14 cellular contexts compared by ENCODE assay signal in genomic region chr2:225013432-225014048, GRCh38. TPM values are rescaled to one million over a fixed set of nuclear protein-coding genes. Genes with fewer than 3 reads are reported as not detected.
DNase-seq lines count a peak whose midpoint lies in the region; ATAC-seq and TF ChIP-seq lines count a peak whose summit lies in the region.
"Had no signal": no experiment of that assay in that cellular context is flagged by ENCODE, and none has a peak within 500 bp of the region (broad histone marks: within the 10 kb centered on the region; RNA-seq: fewer than 3 reads in every experiment).

No MANE protein-coding gene starts in this region.

- intact Hi-C loops in activated CD4-positive, alpha-beta T cell treated with anti-CD3 and anti-CD28 coated beads for 36 hours (cut with DNase I, micrococcal nuclease), result loop anchor here in 1 of 2 experiments (1.0 kb wide), 1 partner anchor 9 kb away; no protein-coding TSS in a partner anchor
- intact Hi-C loops in dendritic cell treated with granulocyte-macrophage colony-stimulating factor and Interleukin-4, amounts not matched to agents 40 ng/mL and 50 ng/mL, for 4 days (cut with micrococcal nuclease), result no loop called here
- intact Hi-C loops in esophagus muscularis mucosa (cut with DNase I), result no loop called here

- no peaks in the 10 kb centered on the region for H3K27me3 Mint-ChIP-seq in activated CD4-positive, alpha-beta T cell treated with anti-CD3 and anti-CD28 coated beads for 36 hours
- H3K27me3 Mint-ChIP-seq in activated CD4-positive, alpha-beta T cell treated with anti-CD3 and anti-CD28 coated beads, Interleukin-2, amount 10 ng/mL, durations not matched to agents 7 days and 5 days, result no peaks in the 10 kb centered on the region
- H3K27me3 Mint-ChIP-seq in dendritic cell treated with granulocyte-macrophage colony-stimulating factor and Interleukin-4, amounts not matched to agents 40 ng/mL and 50 ng/mL, for 4 days, result no peaks in the 10 kb centered on the region
- H3K27me3 Mint-ChIP-seq in stimulated activated memory B cell treated with anti-CD40 and anti-IgM and Interleukin-4, amounts not matched to agents 10 μg/mL and 1 μg/mL and 100 μg/mL, for 72 hours, result no peaks in the 10 kb centered on the region

- peak; percentile 27 for ATAC-seq in activated CD4-positive, alpha-beta T cell treated with anti-CD3 and anti-CD28 coated beads for 36 hours
- no peak for ATAC-seq in stimulated activated memory B cell treated with anti-CD40 and anti-IgM and Interleukin-4, amounts not matched to agents 10 μg/mL and 1 μg/mL and 100 μg/mL, for 72 hours
- ATAC-seq in HG03378 (IDR thresholded peaks at IDR 0.05; ENCODE audit: unreplicated experiment), result no peak
- ATAC-seq in HG03196 (IDR thresholded peaks at IDR 0.05; ENCODE audit: unreplicated experiment), result no peak
- ATAC-seq: left ventricle myocardium superior had no signal

- H3K4me1 ChIP-seq in esophagus muscularis mucosa, result no peaks in the 10 kb centered on the region
- H3K4me1 ChIP-seq: tibial nerve had no signal

- WGBS in esophagus muscularis mucosa, result 77% methylated on average over 2 of the region's 2 CpGs

- H3K27ac Mint-ChIP-seq in activated CD4-positive, alpha-beta T cell treated with anti-CD3 and anti-CD28 coated beads for 36 hours, result peak overlapping the region; percentile 39
- H3K27ac Mint-ChIP-seq in activated CD4-positive, alpha-beta T cell treated with anti-CD3 and anti-CD28 coated beads, Interleukin-2, amount 10 ng/mL, durations not matched to agents 7 days and 5 days, result no peak overlapping the region
- peak overlapping the region; percentile 65 for H3K27ac Mint-ChIP-seq in dendritic cell treated with granulocyte-macrophage colony-stimulating factor and Interleukin-4, amounts not matched to agents 40 ng/mL and 50 ng/mL, for 4 days
- peak overlapping the region; percentile 46 for H3K27ac Mint-ChIP-seq in stimulated activated memory B cell treated with anti-CD40 and anti-IgM and Interleukin-4, amounts not matched to agents 10 μg/mL and 1 μg/mL and 100 μg/mL, for 72 hours
- H3K27ac Mint-ChIP-seq: T-helper 2 cell treated with Interferon-gamma antibody and Interleukin-4, amounts not matched to agents 5 μg/mL and 100 μg/mL, for 36 hours had no signal

- no peaks in the 10 kb centered on the region for H3K36me3 ChIP-seq in esophagus muscularis mucosa
- H3K36me3 ChIP-seq: tibial nerve had no signal

- H3K36me3 Mint-ChIP-seq in activated CD4-positive, alpha-beta T cell treated with anti-CD3 and anti-CD28 coated beads for 36 hours (ENCODE audit: low read depth), result peaks cover 11% of the 10 kb centered on the region
- H3K36me3 Mint-ChIP-seq in activated CD4-positive, alpha-beta T cell treated with anti-CD3 and anti-CD28 coated beads, Interleukin-2, amount 10 ng/mL, durations not matched to agents 7 days and 5 days (ENCODE audit: low read depth), result peaks cover 15% of the 10 kb centered on the region
- H3K36me3 Mint-ChIP-seq in dendritic cell treated with granulocyte-macrophage colony-stimulating factor and Interleukin-4, amounts not matched to agents 40 ng/mL and 50 ng/mL, for 4 days (ENCODE audit: low read depth), result peaks cover 35% of the 10 kb centered on the region
- peaks cover 39% of the 10 kb centered on the region for H3K36me3 Mint-ChIP-seq in stimulated activated memory B cell treated with anti-CD40 and anti-IgM and Interleukin-4, amounts not matched to agents 10 μg/mL and 1 μg/mL and 100 μg/mL, for 72 hours

- TF ChIP-seq CTCF in esophagus muscularis mucosa (IDR thresholded peaks at IDR 0.05), result no peak

- DNase-seq in activated CD4-positive, alpha-beta T cell treated with anti-CD3 and anti-CD28 coated beads for 36 hours, result peak; percentile 31
- no peak for DNase-seq in activated CD4-positive, alpha-beta T cell treated with anti-CD3 and anti-CD28 coated beads, Interleukin-2, amount 10 ng/mL, durations not matched to agents 7 days and 5 days
- peak; percentile 76 for DNase-seq in NCI-H226
- no peak for DNase-seq in esophagus muscularis mucosa (ENCODE audit: extremely low spot score)
- DNase-seq: glutamatergic neuron, left ventricle myocardium superior, NCI-H345 had no signal

- H3K27ac ChIP-seq in esophagus muscularis mucosa (replicated peaks in 1 of 4), result no peak overlapping the region
- H3K27ac ChIP-seq: tibial nerve had no signal

- H3K4me3 Mint-ChIP-seq in activated CD4-positive, alpha-beta T cell treated with anti-CD3 and anti-CD28 coated beads for 36 hours, result no peak overlapping the region
- H3K4me3 Mint-ChIP-seq in activated CD4-positive, alpha-beta T cell treated with anti-CD3 and anti-CD28 coated beads, Interleukin-2, amount 10 ng/mL, durations not matched to agents 7 days and 5 days, result no peak overlapping the region
- no peak overlapping the region for H3K4me3 Mint-ChIP-seq in dendritic cell treated with granulocyte-macrophage colony-stimulating factor and Interleukin-4, amounts not matched to agents 40 ng/mL and 50 ng/mL, for 4 days
- H3K4me3 Mint-ChIP-seq in stimulated activated memory B cell treated with anti-CD40 and anti-IgM and Interleukin-4, amounts not matched to agents 10 μg/mL and 1 μg/mL and 100 μg/mL, for 72 hours, result no peak overlapping the region
- H3K4me3 Mint-ChIP-seq: T-helper 2 cell treated with Interferon-gamma antibody and Interleukin-4, amounts not matched to agents 5 μg/mL and 100 μg/mL, for 36 hours had no signal

- no peaks in the 10 kb centered on the region for H3K9me3 Mint-ChIP-seq in activated CD4-positive, alpha-beta T cell treated with anti-CD3 and anti-CD28 coated beads for 36 hours (ENCODE audit: low read depth)
- H3K9me3 Mint-ChIP-seq in activated CD4-positive, alpha-beta T cell treated with anti-CD3 and anti-CD28 coated beads, Interleukin-2, amount 10 ng/mL, durations not matched to agents 7 days and 5 days, result no peaks in the 10 kb centered on the region
- no peaks in the 10 kb centered on the region for H3K9me3 Mint-ChIP-seq in dendritic cell treated with granulocyte-macrophage colony-stimulating factor and Interleukin-4, amounts not matched to agents 40 ng/mL and 50 ng/mL, for 4 days
- no peaks in the 10 kb centered on the region for H3K9me3 Mint-ChIP-seq in stimulated activated memory B cell treated with anti-CD40 and anti-IgM and Interleukin-4, amounts not matched to agents 10 μg/mL and 1 μg/mL and 100 μg/mL, for 72 hours
- H3K9me3 Mint-ChIP-seq: T-helper 2 cell treated with Interferon-gamma antibody and Interleukin-4, amounts not matched to agents 5 μg/mL and 100 μg/mL, for 36 hours had no signal

- H3K4me1 Mint-ChIP-seq in activated CD4-positive, alpha-beta T cell treated with anti-CD3 and anti-CD28 coated beads for 36 hours, result peaks cover 80% of the 10 kb centered on the region
- H3K4me1 Mint-ChIP-seq in activated CD4-positive, alpha-beta T cell treated with anti-CD3 and anti-CD28 coated beads, Interleukin-2, amount 10 ng/mL, durations not matched to agents 7 days and 5 days, result peaks cover 41% of the 10 kb centered on the region
- peaks cover 56% of the 10 kb centered on the region for H3K4me1 Mint-ChIP-seq in dendritic cell treated with granulocyte-macrophage colony-stimulating factor and Interleukin-4, amounts not matched to agents 40 ng/mL and 50 ng/mL, for 4 days (ENCODE audit: low read depth)
- H3K4me1 Mint-ChIP-seq in stimulated activated memory B cell treated with anti-CD40 and anti-IgM and Interleukin-4, amounts not matched to agents 10 μg/mL and 1 μg/mL and 100 μg/mL, for 72 hours, result peaks cover 56% of the 10 kb centered on the region

- H3K4me3 ChIP-seq in esophagus muscularis mucosa, result no peak overlapping the region
- H3K4me3 ChIP-seq: tibial nerve had no signal

- H3K9me3 ChIP-seq in esophagus muscularis mucosa, result no peaks in the 10 kb centered on the region
- H3K9me3 ChIP-seq: tibial nerve had no signal

- no peak for TF ChIP-seq POLR2A in esophagus muscularis mucosa (IDR thresholded peaks at IDR 0.05; ENCODE audit: low read depth)

- no peaks in the 10 kb centered on the region for H3K27me3 ChIP-seq in esophagus muscularis mucosa
- H3K27me3 ChIP-seq: tibial nerve had no signal

- no peak for TF ChIP-seq EP300 in esophagus muscularis mucosa (IDR thresholded peaks at IDR 0.05)

- CTCF ChIA-PET in activated CD4-positive, alpha-beta T cell treated with anti-CD3 and anti-CD28 coated beads for 36 hours (lab: Charles Lee), result interaction anchor here (0.7 to 7.6 kb wide), 3 partner anchors 12 to 127 kb away, joined by 3 to 33 read pairs (median 15); no protein-coding TSS in a partner anchor
- CTCF ChIA-PET in activated CD4-positive, alpha-beta T cell treated with anti-CD3 and anti-CD28 coated beads, Interleukin-2, amount 10 ng/mL, durations not matched to agents 7 days and 5 days (lab: Charles Lee), result interaction anchor here (1.2 to 6.2 kb wide), 2 partner anchors 13 to 40 kb away, joined by 4 to 34 read pairs; no protein-coding TSS in a partner anchor

- POLR2A ChIA-PET in activated CD4-positive, alpha-beta T cell treated with anti-CD3 and anti-CD28 coated beads for 36 hours (lab: Charles Lee), result interaction anchor here (0.7 kb wide), 1 partner anchor 31 kb away, joined by 3 read pairs; no protein-coding TSS in a partner anchor
- POLR2A ChIA-PET in activated CD4-positive, alpha-beta T cell treated with anti-CD3 and anti-CD28 coated beads, Interleukin-2, amount 10 ng/mL, durations not matched to agents 7 days and 5 days (lab: Charles Lee), result interaction anchor here (0.6 kb wide), 1 partner anchor 342 kb away, joined by 4 read pairs; no protein-coding TSS in a partner anchor

RNA-seq across cellular contexts. Expression of gene DOCK10, which starts 28.7 kb away (rescaled TPM):
- 100 to 1,000 TPM; 177 to 196 TPM for total RNA-seq in activated CD4-positive, alpha-beta T cell treated with anti-CD3 and anti-CD28 coated beads for 36 hours
- 100 to 1,000 TPM; 269 to 281 TPM for total RNA-seq in activated CD4-positive, alpha-beta T cell treated with anti-CD3 and anti-CD28 coated beads, Interleukin-2, amount 10 ng/mL, durations not matched to agents 7 days and 5 days
- 10 to 100 TPM in 1 of 4 donors, 1 to 10 TPM in 3; 1.9 to 11.6 (median 6.3) TPM for total RNA-seq in esophagus muscularis mucosa
- total RNA-seq: HT-29 had no signal

Comparison
In these comparisons a context has a peak if more than half of its experiments do, and no peak if none do; other contexts are left out.
1. DNase-seq: peak in activated CD4-positive, alpha-beta T cell treated with anti-CD3 and anti-CD28 coated beads for 36 hours (single experiment) and NCI-H226 (single experiment); none in activated CD4-positive, alpha-beta T cell treated with anti-CD3 and anti-CD28 coated beads, Interleukin-2, amount 10 ng/mL, durations not matched to agents 7 days and 5 days (single experiment) and esophagus muscularis mucosa (single experiment).
2. RNA of gene DOCK10, which starts 28.7 kb away (total RNA-seq): 269 to 281 TPM in activated CD4-positive, alpha-beta T cell treated with anti-CD3 and anti-CD28 coated beads, Interleukin-2, amount 10 ng/mL, durations not matched to agents 7 days and 5 days and 177 to 196 TPM in activated CD4-positive, alpha-beta T cell treated with anti-CD3 and anti-CD28 coated beads for 36 hours; 1.9 to 11.6 TPM in esophagus muscularis mucosa; every median in the first group is over 10 times any median in the second.